Comparison of ENCODE assay signal across 7 cellular contexts in genomic region chr12:94725375-94726168, GRCh38.
DNase-seq lines count a peak whose midpoint lies in the region; ATAC-seq and FAIRE-seq lines count a peak whose summit lies in the region.

No MANE protein-coding gene starts in this region.

- peak; percentile 9 for FAIRE-seq in GM18507 (lab: Jason Lieb, UNC)

- DNase-seq in GM18507 (ENCODE audit: extremely low spot score, insufficient read length, low read depth) (no peak), NOMO-1 treated with DMSO at 0.1 percent for 48 hours (lab: John Stamatoyannopoulos, UW; ENCODE audit: unreplicated experiment) (peak; percentile 16), retina (peak; percentile 41)

- ATAC-seq in esophagus mucosa (peak; percentile 75), HG03108 (IDR thresholded peaks at IDR 0.05; ENCODE audit: unreplicated experiment) (no peak), HG02938 (IDR thresholded peaks at IDR 0.05; ENCODE audit: unreplicated experiment) (no peak), GM18867 (IDR thresholded peaks at IDR 0.05; ENCODE audit: unreplicated experiment) (no peak)
